ENCODE assay signal across 8 cellular contexts in the genomic region with DNA sequence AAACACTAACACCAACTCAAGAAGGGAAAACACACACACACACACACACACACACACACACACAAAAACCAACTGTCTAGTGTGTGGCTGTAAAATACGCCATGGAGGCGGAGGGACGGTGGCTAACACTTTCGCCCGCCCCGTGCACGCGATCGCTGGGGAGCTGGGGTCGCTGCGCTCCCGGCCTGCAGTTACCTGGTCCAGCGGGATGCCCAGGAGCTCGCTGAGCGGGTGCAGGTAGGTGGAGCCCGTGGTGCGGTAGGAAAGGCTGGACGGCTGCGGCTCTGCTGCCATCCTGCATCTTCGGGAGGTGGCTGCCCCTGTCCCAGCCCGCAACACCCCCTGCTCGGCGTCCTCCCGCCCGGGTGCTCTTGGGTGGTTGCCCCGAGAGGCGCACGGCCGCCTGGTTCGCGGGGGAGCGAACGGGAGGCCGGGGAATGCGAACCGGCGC. TPM values are rescaled to one million over a fixed set of nuclear protein-coding genes. Genes with fewer than 3 reads are reported as not detected.
DNase-seq lines count a peak whose midpoint lies in the region; ATAC-seq and TF ChIP-seq lines count a peak whose summit lies in the region.

No MANE protein-coding gene starts in this region.

- no peaks in the 10 kb centered on the region for H3K36me3 ChIP-seq in tibial artery

- intact Hi-C loops in dorsolateral prefrontal cortex (cut with DNase I) (loop anchor here (5.0 to 10.0 kb wide), 2 partner anchors 115 to 117 kb away; no protein-coding TSS in a partner anchor), tibial artery (cut with DNase I; ENCODE audit: low total_unique reads) (loop anchor here (10.0 kb wide), 2 partner anchors 193 to 323 kb away; a partner anchor contains a TSS)

- H3K27me3 ChIP-seq in dorsolateral prefrontal cortex (no peaks in the 10 kb centered on the region), tibial artery (no peaks in the 10 kb centered on the region)

- H3K4me3 ChIP-seq in dorsolateral prefrontal cortex (peak overlapping the region; percentile 53 to 83 (median 69)), tibial artery (peak overlapping the region; percentile 90 to 95)

- H3K4me1 ChIP-seq in tibial artery = peaks cover 0 to 32% (median 19%) of the 10 kb centered on the region in 4 donors

- peak; percentile 27 for DNase-seq in 8988T
- DNase-seq in RPMI7951 (ENCODE audit: low read depth) = peak; percentile 50
- DNase-seq in dorsolateral prefrontal cortex = peak in 2 of 10 donors; percentile 20 to 46
- DNase-seq in mesenteric fat pad (ENCODE audit: low spot score) = peak; percentile 90
- peak in 1 of 2 donors; percentile 38 for DNase-seq in tibial artery
- DNase-seq in EL = no peak

- no peaks in the 10 kb centered on the region for H3K9me3 ChIP-seq in tibial artery

- TF ChIP-seq CTCF in dorsolateral prefrontal cortex (IDR thresholded peaks at IDR 0.05 in 54 of 56, conservative IDR thresholded peaks at IDR 0.05 in 2 of 56; ENCODE audit: low read depth in 1 of 56, partially characterized antibody in 56 of 56) = no peak
- no peak for TF ChIP-seq CTCF in tibial artery (IDR thresholded peaks at IDR 0.05)

- H3K27ac ChIP-seq in dorsolateral prefrontal cortex = peak overlapping the region in 40 of 59 donors; percentile 8 to 82 (median 61)
- peak overlapping the region; percentile 86 to 89 for H3K27ac ChIP-seq in tibial artery

- ATAC-seq in GM19023 (IDR thresholded peaks at IDR 0.05; ENCODE audit: unreplicated experiment) (peak; percentile 32), HG03139 (IDR thresholded peaks at IDR 0.05; ENCODE audit: unreplicated experiment) (peak; percentile 32)

RNA-seq across cellular contexts. Expression of a gene that starts 0.3 kb away (rescaled TPM):
- 18.3 and 20.5 TPM in 2 replicates for total RNA-seq in RPMI7951 (2014; rRNA removed; shearing (Covaris generic))
- 10 to 100 TPM in 1 of 120 experiments, 1 to 10 TPM in 84, under 1 TPM in 35; 0.27 to 10.5 (median 1.4) TPM for total RNA-seq in dorsolateral prefrontal cortex
- total RNA-seq in mesenteric fat pad = 6.3 TPM
